In the genomic region with DNA sequence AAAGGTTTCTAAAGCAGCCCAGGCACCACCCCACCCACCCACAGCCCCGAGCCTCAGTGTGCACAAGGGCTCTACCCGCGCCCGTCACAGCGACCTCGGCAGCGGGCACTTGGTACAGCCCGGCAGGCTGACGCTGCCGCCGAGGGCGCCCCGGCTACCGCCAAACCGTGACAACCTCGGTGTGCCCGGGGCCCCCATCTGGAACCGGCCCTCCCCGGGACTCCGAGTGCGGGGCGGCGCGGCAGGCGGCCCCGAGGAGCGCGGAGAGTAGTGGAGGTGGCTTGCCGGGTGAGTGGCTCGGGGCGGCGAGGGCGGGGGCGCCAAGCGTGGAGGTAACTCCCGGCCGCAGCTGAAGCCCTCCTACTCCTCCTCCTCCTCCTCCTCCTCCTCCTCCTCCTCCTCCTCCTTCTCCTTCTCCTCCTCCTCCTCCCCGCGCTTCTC, we compare ENCODE assay signal across 8 cellular contexts. TPM values are rescaled to one million over a fixed set of nuclear protein-coding genes. Genes with fewer than 3 reads are reported as not detected.
A peak's percentile ranks its signal among the peaks of the same experiment; 100 is the strongest.
DNase-seq lines count a peak whose midpoint lies in the region; ATAC-seq lines count a peak whose summit lies in the region.

A gene (plus strand): TSS at position 418 of the 441 bp plus-strand sequence. CDS start 503 bp downstream, outside the sequence.

- H3K9me3 Mint-ChIP-seq in activated naive CD8-positive, alpha-beta T cell treated with anti-CD3 and anti-CD28 coated beads, Interleukin-2, amount 10 ng/mL, durations not matched to agents 7 days and 5 days = no peaks in the 10 kb centered on the region

- H3K27ac Mint-ChIP-seq in activated naive CD8-positive, alpha-beta T cell treated with anti-CD3 and anti-CD28 coated beads, Interleukin-2, amount 10 ng/mL, durations not matched to agents 7 days and 5 days = peak within 1 kb of the TSS; percentile 73

- H3K27me3 ChIP-seq in NT2/D1 (ENCODE audit: insufficient read depth, insufficient read length) = peaks cover 63% of the 10 kb centered on the region
- peaks cover 80% of the 10 kb centered on the region for H3K27me3 ChIP-seq in iPS-20b (ENCODE audit: insufficient read depth, low read length)

- POLR2A ChIA-PET in activated naive CD8-positive, alpha-beta T cell treated with anti-CD3 and anti-CD28 coated beads, Interleukin-2, amount 10 ng/mL, durations not matched to agents 7 days and 5 days (lab: Charles Lee) = interaction anchor here (0.8 to 2.1 kb wide), 10 partner anchors 8 to 564 kb away, joined by 3 to 7 read pairs (median 4); a partner anchor contains a TSS

- peak; percentile 38 for ATAC-seq in activated naive CD8-positive, alpha-beta T cell treated with anti-CD3 and anti-CD28 coated beads, Interleukin-2, amount 10 ng/mL, durations not matched to agents 7 days and 5 days (ENCODE audit: low read depth)
- no peak for ATAC-seq in GM19351 (IDR thresholded peaks at IDR 0.05; ENCODE audit: unreplicated experiment)
- ATAC-seq in HG03469 (IDR thresholded peaks at IDR 0.05; ENCODE audit: unreplicated experiment) = no peak

- H3K27ac ChIP-seq in iPS-20b (ENCODE audit: low read length) = no peak within 1 kb of the TSS

- H3K4me1 Mint-ChIP-seq in activated naive CD8-positive, alpha-beta T cell treated with anti-CD3 and anti-CD28 coated beads, Interleukin-2, amount 10 ng/mL, durations not matched to agents 7 days and 5 days = peaks cover 21% of the 10 kb centered on the region

- H3K9me3 ChIP-seq in NT2/D1 (ENCODE audit: insufficient read depth, low read length) = no peaks in the 10 kb centered on the region; the same call in 1 of the 2 replicates
- H3K9me3 ChIP-seq in iPS-20b (ENCODE audit: insufficient read depth, low read depth, low read length) = no peaks in the 10 kb centered on the region

- DNase-seq in NCI-H510A (lab: John Stamatoyannopoulos, UW) = peak; percentile 8
- DNase-seq in NCI-H510A treated with DMSO at 0.1 percent for 48 hours (lab: John Stamatoyannopoulos, UW) = no peak
- DNase-seq in NT2/D1 (ENCODE audit: low read depth, low spot score) = no peak
- peak; percentile 72 for DNase-seq in activated naive CD8-positive, alpha-beta T cell treated with anti-CD3 and anti-CD28 coated beads, Interleukin-2, amount 10 ng/mL, durations not matched to agents 7 days and 5 days
- peak; percentile 17 to 31 for DNase-seq in stimulated activated CD4-positive, alpha-beta T cell treated with anti-CD3 and anti-CD28 coated beads, Interleukin-15, amount 100 ng/mL, for 1 hour (ENCODE audit: low read depth in 1 of 2, low spot score in 1 of 2)

- H3K36me3 ChIP-seq in NT2/D1 (ENCODE audit: insufficient read depth, insufficient read length, low read length) = no peaks in the 10 kb centered on the region
- H3K36me3 ChIP-seq in iPS-20b (ENCODE audit: insufficient read depth, low read depth, low read length) = no peaks in the 10 kb centered on the region

- H3K9ac ChIP-seq in NT2/D1 (ENCODE audit: insufficient read length, low read depth) = peak within 1 kb of the TSS; percentile 56
- H3K9ac ChIP-seq in iPS-20b (ENCODE audit: low read depth, low read length) = no peak within 1 kb of the TSS

- peaks cover 42% of the 10 kb centered on the region for H3K27me3 Mint-ChIP-seq in activated naive CD8-positive, alpha-beta T cell treated with anti-CD3 and anti-CD28 coated beads, Interleukin-2, amount 10 ng/mL, durations not matched to agents 7 days and 5 days

- H3K4me1 ChIP-seq in NT2/D1 (ENCODE audit: insufficient read depth, insufficient read length) (no peaks in the 10 kb centered on the region), iPS-20b (ENCODE audit: insufficient read depth, low read length) (peaks cover 8% of the 10 kb centered on the region; the same call in 1 of the 2 replicates)

- H3K4me3 ChIP-seq in NT2/D1 (ENCODE audit: insufficient read length, low read depth) = peak within 1 kb of the TSS; percentile 54
- H3K4me3 ChIP-seq in iPS-20b (ENCODE audit: low read length) = peak within 1 kb of the TSS; percentile 81

- H3K36me3 Mint-ChIP-seq in activated naive CD8-positive, alpha-beta T cell treated with anti-CD3 and anti-CD28 coated beads, Interleukin-2, amount 10 ng/mL, durations not matched to agents 7 days and 5 days = no peaks in the 10 kb centered on the region

- H3K4me3 Mint-ChIP-seq in activated naive CD8-positive, alpha-beta T cell treated with anti-CD3 and anti-CD28 coated beads, Interleukin-2, amount 10 ng/mL, durations not matched to agents 7 days and 5 days = peak within 1 kb of the TSS; percentile 88

RNA-seq across cellular contexts. Expression of the gene that starts here (rescaled TPM):
- total RNA-seq in activated naive CD8-positive, alpha-beta T cell treated with anti-CD3 and anti-CD28 coated beads, Interleukin-2, amount 10 ng/mL, durations not matched to agents 7 days and 5 days = 1 to 10 TPM; 2.3 to 3.0 TPM

Comparison
In these comparisons a context has a peak if more than half of its experiments do, and no peak if none do; other contexts are left out.
1. DNase-seq: peak in NCI-H510A (single experiment), activated naive CD8-positive, alpha-beta T cell treated with anti-CD3 and anti-CD28 coated beads, Interleukin-2, amount 10 ng/mL, durations not matched to agents 7 days and 5 days (single experiment) and stimulated activated CD4-positive, alpha-beta T cell treated with anti-CD3 and anti-CD28 coated beads, Interleukin-15, amount 100 ng/mL, for 1 hour (2 of 2); none in NCI-H510A treated with DMSO at 0.1 percent for 48 hours (single experiment) and NT2/D1 (single experiment).